ENCODE assay signal across 16 cellular contexts in the genomic region with DNA sequence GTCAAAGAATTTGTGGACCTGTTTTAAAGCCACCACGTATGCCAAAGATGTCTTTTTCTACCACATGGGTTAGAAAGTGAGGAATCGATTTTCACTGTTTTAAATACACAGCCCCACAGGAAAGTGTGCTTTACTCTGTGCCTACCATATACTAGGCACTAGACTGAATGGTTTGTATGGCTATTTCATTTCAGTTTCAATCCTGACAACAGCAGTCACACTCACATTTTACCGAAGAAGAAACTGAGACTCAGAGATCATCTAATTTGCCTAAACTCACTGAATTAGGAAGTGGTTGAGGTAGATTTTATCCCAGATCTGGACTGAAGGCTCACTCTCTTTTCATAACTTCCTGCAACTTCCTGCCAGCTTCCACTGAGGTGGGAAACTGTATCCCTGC.
DNase-seq lines count a peak whose midpoint lies in the region; ATAC-seq, FAIRE-seq and TF ChIP-seq lines count a peak whose summit lies in the region.
"Had no signal": no experiment of that assay in that cellular context is flagged by ENCODE, and none has a peak within 500 bp of the region (broad histone marks: within the 10 kb centered on the region; RNA-seq: fewer than 3 reads in every experiment).

No MANE protein-coding gene starts in this region.

- no peaks in the 10 kb centered on the region for H3K36me3 ChIP-seq in WERI-Rb-1

- FAIRE-seq in HTR-8/SVneo (lab: Jason Lieb, UNC) = no peak

- no peaks in the 10 kb centered on the region for H3K27me3 Mint-ChIP-seq in T-helper 2 cell treated with Interferon-gamma antibody and Interleukin-4, amounts not matched to agents 5 μg/mL and 100 μg/mL, for 36 hours (ENCODE audit: low read depth)

- H3K4me1 Mint-ChIP-seq in T-helper 2 cell treated with Interferon-gamma antibody and Interleukin-4, amounts not matched to agents 5 μg/mL and 100 μg/mL, for 36 hours (ENCODE audit: low read depth) = no peaks in the 10 kb centered on the region
- H3K4me1 Mint-ChIP-seq: T-helper 17 cell had no signal

- H3K4me3 Mint-ChIP-seq in T-helper 2 cell treated with Interferon-gamma antibody and Interleukin-4, amounts not matched to agents 5 μg/mL and 100 μg/mL, for 36 hours = no peak overlapping the region
- H3K4me3 Mint-ChIP-seq: activated T-cell treated with anti-CD3 and anti-CD28 coated beads, Interleukin-2, amount 50 U/mL, for 72 hours; CD8-positive, alpha-beta T cell; T-helper 17 cell had no signal

- no peaks in the 10 kb centered on the region for H3K36me3 Mint-ChIP-seq in T-helper 2 cell treated with Interferon-gamma antibody and Interleukin-4, amounts not matched to agents 5 μg/mL and 100 μg/mL, for 36 hours (ENCODE audit: low read depth)
- H3K36me3 Mint-ChIP-seq: CD8-positive, alpha-beta T cell had no signal

- TF ChIP-seq CTCF in WERI-Rb-1 (IDR thresholded peaks at IDR 0.05; ENCODE audit: low read depth, low read length) = no peak
- no peak for TF ChIP-seq CTCF in GM10266 (IDR thresholded peaks at IDR 0.05; ENCODE audit: control insufficient read depth, insufficient read depth, low read depth, missing control alignments)
- no peak for TF ChIP-seq CTCF in dorsolateral prefrontal cortex (IDR thresholded peaks at IDR 0.05 in 54 of 56, conservative IDR thresholded peaks at IDR 0.05 in 2 of 56; ENCODE audit: low read depth in 1 of 56, partially characterized antibody in 56 of 56)

- H3K27me3 ChIP-seq in WERI-Rb-1 (ENCODE audit: insufficient read depth, low read depth, severe bottlenecking) = no peaks in the 10 kb centered on the region
- peaks cover 0 to 15% (median 0%) of the 10 kb centered on the region in 45 donors for H3K27me3 ChIP-seq in dorsolateral prefrontal cortex

- ATAC-seq in GM21619 (IDR thresholded peaks at IDR 0.05; ENCODE audit: unreplicated experiment) (peak; percentile 65), HG03060 (IDR thresholded peaks at IDR 0.05; ENCODE audit: low read depth, unreplicated experiment) (peak; percentile 44)
- ATAC-seq: activated T-cell treated with anti-CD3 and anti-CD28 coated beads, Interleukin-2, amount 50 U/mL, for 72 hours; CD8-positive, alpha-beta T cell; T-helper 17 cell had no signal

- DNase-seq in GM19238 (ENCODE audit: insufficient read length, low spot score) = peak; percentile 21
- no peak for DNase-seq in WERI-Rb-1
- DNase-seq in T-helper 2 cell treated with Interferon-gamma antibody and Interleukin-4, amounts not matched to agents 5 μg/mL and 100 μg/mL, for 36 hours (ENCODE audit: low spot score) = no peak
- DNase-seq in GM10266 (ENCODE audit: extremely low spot score) = no peak
- no peak for DNase-seq in dorsolateral prefrontal cortex
- DNase-seq in HTR-8/SVneo (ENCODE audit: insufficient read length, low spot score) = no peak
- DNase-seq: activated CD4-positive, alpha-beta T cell treated with anti-CD3 and anti-CD28 coated beads for 4 hours; activated T-cell treated with anti-CD3 and anti-CD28 coated beads, Interleukin-2, amount 50 U/mL, for 72 hours; amniotic stem cell; CD8-positive, alpha-beta T cell; KBM-7; NCI-H526 treated with DMSO at 0.1 percent for 48 hours; T-helper 17 cell had no signal

- H3K4me3 ChIP-seq in WERI-Rb-1 (ENCODE audit: low read depth, low read length) (no peak overlapping the region), dorsolateral prefrontal cortex (no peak overlapping the region)

- peak overlapping the region; percentile 63 for H3K27ac ChIP-seq in WERI-Rb-1
- H3K27ac ChIP-seq in dorsolateral prefrontal cortex = no peak overlapping the region
- H3K27ac ChIP-seq: parathyroid adenoma had no signal

- H3K9me3 Mint-ChIP-seq in T-helper 2 cell treated with Interferon-gamma antibody and Interleukin-4, amounts not matched to agents 5 μg/mL and 100 μg/mL, for 36 hours = no peaks in the 10 kb centered on the region
- H3K9me3 Mint-ChIP-seq: activated T-cell treated with anti-CD3 and anti-CD28 coated beads, Interleukin-2, amount 50 U/mL, for 72 hours; CD8-positive, alpha-beta T cell had no signal

- intact Hi-C loops in dorsolateral prefrontal cortex (cut with DNase I) = no loop called here

- H3K27ac Mint-ChIP-seq in T-helper 2 cell treated with Interferon-gamma antibody and Interleukin-4, amounts not matched to agents 5 μg/mL and 100 μg/mL, for 36 hours = no peak overlapping the region
- H3K27ac Mint-ChIP-seq: activated T-cell treated with anti-CD3 and anti-CD28 coated beads, Interleukin-2, amount 50 U/mL, for 72 hours; CD8-positive, alpha-beta T cell; T-helper 17 cell had no signal

- H3K9me3 ChIP-seq in WERI-Rb-1 (ENCODE audit: severe bottlenecking) = no peaks in the 10 kb centered on the region
